ENCODE assay signal across 12 cellular contexts in genomic region chr12:127893875-127894635, GRCh38.
DNase-seq lines count a peak whose midpoint lies in the region; ATAC-seq and TF ChIP-seq lines count a peak whose summit lies in the region.
"Had no signal": no experiment of that assay in that cellular context is flagged by ENCODE, and none has a peak within 500 bp of the region (broad histone marks: within the 10 kb centered on the region; RNA-seq: fewer than 3 reads in every experiment).

No MANE protein-coding gene starts in this region.

- no peak overlapping the region for H3K18ac ChIP-seq in H9 (ENCODE audit: insufficient read length, low read depth, low read length)
- no peak overlapping the region for H3K18ac ChIP-seq in neuronal stem cell (ENCODE audit: low read length)

- H3K4me1 ChIP-seq in H9 (ENCODE audit: insufficient read depth, low read length): no peaks in the 10 kb centered on the region
- H3K4me1 ChIP-seq in neuronal stem cell (ENCODE audit: control insufficient read depth in 2 of 2, insufficient read depth in 1 of 2, low read depth in 1 of 2, low read length in 2 of 2): peaks cover 0 to 1% of the 10 kb centered on the region in 2 donors
- H3K4me1 ChIP-seq: prostate gland had no signal

- H4K5ac ChIP-seq in H9 (ENCODE audit: insufficient read length, low read depth, low read length): no peak overlapping the region

- H3K23ac ChIP-seq in H9 (ENCODE audit: insufficient read length, low read depth, low read length): no peak overlapping the region
- H3K23ac ChIP-seq in neuronal stem cell (ENCODE audit: low read depth, low read length, poor library complexity): no peak overlapping the region

- H3K4me1 Mint-ChIP-seq in H9: peaks cover 13% of the 10 kb centered on the region in 2 experiments
- H3K4me1 Mint-ChIP-seq: central memory CD8-positive, alpha-beta T cell had no signal

- no peaks in the 10 kb centered on the region for H3K9me3 Mint-ChIP-seq in H9

- H4K8ac ChIP-seq in H9 (replicated peaks; ENCODE audit: insufficient read length, low read depth, low read length): no peak overlapping the region
- no peak overlapping the region for H4K8ac ChIP-seq in neuronal stem cell (ENCODE audit: low read depth, low read length)

- no peak overlapping the region for H3T11ph ChIP-seq in H9 (ENCODE audit: low read length)

- H2AK5ac ChIP-seq in H9 (ENCODE audit: insufficient read length, low read length) (no peak overlapping the region), neuronal stem cell (ENCODE audit: low read depth, low read length) (no peak overlapping the region)

- H3K9ac ChIP-seq in H9 (ENCODE audit: extremely low read depth, insufficient read length, low read length): no peak overlapping the region
- no peak overlapping the region for H3K9ac ChIP-seq in neuronal stem cell (ENCODE audit: low read depth, low read length, poor library complexity)

- H3K9me3 ChIP-seq in H9 (ENCODE audit: control insufficient read depth, low read depth, low read length) (no peaks in the 10 kb centered on the region), neuronal stem cell (replicated peaks in 1 of 2; ENCODE audit: control insufficient read depth in 2 of 2, insufficient read depth in 1 of 2, low read depth in 1 of 2, low read length in 2 of 2) (no peaks in the 10 kb centered on the region)
- H3K9me3 ChIP-seq: prostate gland had no signal

- no peaks in the 10 kb centered on the region for H3K23me2 ChIP-seq in H9 (ENCODE audit: insufficient read length, low read depth, low read length, poor library complexity, severe bottlenecking)

- peak overlapping the region in 1 of 3 experiments; percentile 38; a peak in 1 of 7 replicates for H3K27ac Mint-ChIP-seq in H9

- no peak overlapping the region for H3K4me3 ChIP-seq in neuronal stem cell (ENCODE audit: low read length in 2 of 2)
- H3K4me3 ChIP-seq: prostate gland had no signal

- no peaks in the 10 kb centered on the region for H4K20me1 ChIP-seq in H9 (ENCODE audit: control insufficient read depth, insufficient read depth, insufficient read length)

- H2BK120ac ChIP-seq in H9 (ENCODE audit: low read depth, low read length, poor library complexity, severe bottlenecking): no peak overlapping the region
- no peak overlapping the region for H2BK120ac ChIP-seq in neuronal stem cell (ENCODE audit: low read depth, low read length)

- H2BK5ac ChIP-seq in H9 (ENCODE audit: insufficient read length, low read length) (no peak overlapping the region), neuronal stem cell (ENCODE audit: low read length) (no peak overlapping the region)

- H2AFZ ChIP-seq in H9 (ENCODE audit: low read length) (no peak overlapping the region), neuronal stem cell (ENCODE audit: low read length) (no peak overlapping the region)

- no peak overlapping the region for H3K27ac ChIP-seq in 22Rv1
- H3K27ac ChIP-seq in H9 (ENCODE audit: insufficient read length, low read depth, low read length): no peak overlapping the region
- H3K27ac ChIP-seq in neuronal stem cell (replicated peaks; ENCODE audit: low read length): no peak overlapping the region
- H3K27ac ChIP-seq: prostate gland had no signal

- no peak overlapping the region for H3K4me2 ChIP-seq in H9 (ENCODE audit: insufficient read depth, insufficient read length, low read length)
- no peak overlapping the region for H3K4me2 ChIP-seq in neuronal stem cell (ENCODE audit: insufficient read depth, low read length, poor library complexity, severe bottlenecking)

- H3K4ac ChIP-seq in H9 (ENCODE audit: low read depth, low read length) (no peak overlapping the region), neuronal stem cell (ENCODE audit: low read length) (no peak overlapping the region)

- H3K4me3 Mint-ChIP-seq in H9: no peak overlapping the region
- H3K4me3 Mint-ChIP-seq: central memory CD8-positive, alpha-beta T cell had no signal

- no peaks in the 10 kb centered on the region for H3K27me3 Mint-ChIP-seq in H9 (ENCODE audit: low read depth)
- H3K27me3 Mint-ChIP-seq: central memory CD8-positive, alpha-beta T cell had no signal

- H2BK20ac ChIP-seq in H9 (ENCODE audit: low read depth, low read length, poor library complexity, severe bottlenecking): no peak overlapping the region

- TF ChIP-seq CTCF in 22Rv1 (IDR thresholded peaks at IDR 0.05) (peak; percentile 84), H9 (conservative IDR thresholded peaks at IDR 0.05) (peak; percentile 76)

- H2BK15ac ChIP-seq in H9 (ENCODE audit: low read depth, low read length) (no peak overlapping the region), neuronal stem cell (ENCODE audit: low read length) (no peak overlapping the region)

- no peaks in the 10 kb centered on the region for H3K36me3 ChIP-seq in neuronal stem cell (replicated peaks in 1 of 2; ENCODE audit: control insufficient read depth in 2 of 2, insufficient read depth in 2 of 2, low read length in 2 of 2)
- H3K36me3 ChIP-seq: prostate gland had no signal

- H3K79me1 ChIP-seq in H9 (ENCODE audit: insufficient read depth, low read depth, low read length, poor library complexity, severe bottlenecking): no peaks in the 10 kb centered on the region
- no peaks in the 10 kb centered on the region for H3K79me1 ChIP-seq in neuronal stem cell (ENCODE audit: low read depth, low read length)

- H2BK12ac ChIP-seq in H9 (ENCODE audit: insufficient read length, low read depth, low read length) (no peak overlapping the region), neuronal stem cell (ENCODE audit: low read length) (no peak overlapping the region)

- no CpG with 5 or more reads among the region's 8 CpGs for WGBS in H9 (ENCODE audit: extremely low coverage, insufficient read length, low lambda C conversion rate)
- no CpG with 5 or more reads among the region's 8 CpGs for WGBS in neuronal stem cell (ENCODE audit: extremely low coverage in 2 of 2, insufficient read length in 2 of 2, insufficient replicate concordance in 1 of 2), 2 donors

- no peaks in the 10 kb centered on the region for H3K79me2 ChIP-seq in H9 (ENCODE audit: insufficient read depth, low read length)

- ATAC-seq in HG02798 (IDR thresholded peaks at IDR 0.05; ENCODE audit: poor library complexity, unreplicated experiment) (no peak), GM21515 (IDR thresholded peaks at IDR 0.05; ENCODE audit: unreplicated experiment) (no peak), GM21423 (IDR thresholded peaks at IDR 0.05; ENCODE audit: unreplicated experiment) (no peak)

- no peaks in the 10 kb centered on the region for H3K27me3 ChIP-seq in H9 (ENCODE audit: insufficient read depth, low read length)
- no peaks in the 10 kb centered on the region for H3K27me3 ChIP-seq in neuronal stem cell (ENCODE audit: control insufficient read depth in 3 of 3, insufficient read depth in 3 of 3, low read depth in 1 of 3, low read length in 3 of 3)

- H3K56ac ChIP-seq in H9 (ENCODE audit: insufficient read length, low read depth, low read length): no peak overlapping the region

- H3K36me3 Mint-ChIP-seq in H9 (ENCODE audit: insufficient read depth in 1 of 3, low read depth in 3 of 3): no peaks in the 10 kb centered on the region

- H4K91ac ChIP-seq in H9 (ENCODE audit: insufficient read length, low read depth, low read length): no peak overlapping the region
- no peak overlapping the region for H4K91ac ChIP-seq in neuronal stem cell (ENCODE audit: low read depth, low read length, poor library complexity)

- DNase-seq in H9: peak; percentile 59
- DNase-seq in SK-N-DZ (ENCODE audit: low spot score): peak; percentile 32
- peak; percentile 40 for DNase-seq in iPS-NIHi7 (ENCODE audit: extremely low spot score)
- DNase-seq in neuronal stem cell (ENCODE audit: low spot score): no peak
- DNase-seq: IMR-90, Right ventricle myocardium superior had no signal

- H3K14ac ChIP-seq in H9 (ENCODE audit: insufficient read depth, low read length): no peak overlapping the region
- H3K14ac ChIP-seq in neuronal stem cell (ENCODE audit: low read length): no peak overlapping the region
